ENCODE assay signal across 9 cellular contexts in genomic region chrX:79161655-79162054, GRCh38. TPM values are rescaled to one million over a fixed set of nuclear protein-coding genes. Genes with fewer than 3 reads are reported as not detected.
DNase-seq lines count a peak whose midpoint lies in the region; ATAC-seq, FAIRE-seq and TF ChIP-seq lines count a peak whose summit lies in the region.
"Had no signal": no experiment of that assay in that cellular context is flagged by ENCODE, and none has a peak within 500 bp of the region (broad histone marks: within the 10 kb centered on the region; RNA-seq: fewer than 3 reads in every experiment).

No MANE protein-coding gene starts in this region.

- peak overlapping the region in 6 of 11 experiments; percentile 22 to 54 (median 37); a peak in 10 of 22 replicates for H3K27ac ChIP-seq in BLaER1 treated with 17β-estradiol and CSF1 and Interleukin-3, amounts not matched to agents 10 nM and 100 nM

- peak overlapping the region; percentile 35 to 74 (median 46); a peak in 21 of 22 replicates for H3K4me2 ChIP-seq in BLaER1 treated with 17β-estradiol and CSF1 and Interleukin-3, amounts not matched to agents 10 nM and 100 nM

- BruUV-seq in Calu3 (replicated peaks; lab: Mats Ljungman, UMichigan) = no TSS peak

- H3K4me3 Mint-ChIP-seq in activated CD4-positive, alpha-beta memory T cell treated with anti-CD3 and anti-CD28 coated beads for 36 hours = peak overlapping the region; percentile 81
- H3K4me3 Mint-ChIP-seq in Calu3 (ENCODE audit: low read depth, unreplicated experiment) = no peak overlapping the region

- H3K27ac Mint-ChIP-seq in activated CD4-positive, alpha-beta memory T cell treated with anti-CD3 and anti-CD28 coated beads for 36 hours = peak overlapping the region; percentile 98
- no peak overlapping the region for H3K27ac Mint-ChIP-seq in Calu3 (ENCODE audit: unreplicated experiment)

- TF ChIP-seq CTCF in Calu3 (IDR thresholded peaks at IDR 0.05; ENCODE audit: unreplicated experiment) = no peak

- peaks cover 19% of the 10 kb centered on the region for H3K36me3 Mint-ChIP-seq in activated CD4-positive, alpha-beta memory T cell treated with anti-CD3 and anti-CD28 coated beads for 36 hours
- no peaks in the 10 kb centered on the region for H3K36me3 Mint-ChIP-seq in Calu3 (ENCODE audit: insufficient read depth, unreplicated experiment)

- ATAC-seq in GM19043 (IDR thresholded peaks at IDR 0.05; ENCODE audit: low read depth, unreplicated experiment) (peak; percentile 81), HG03280 (IDR thresholded peaks at IDR 0.05; ENCODE audit: unreplicated experiment) (peak; percentile 69)
- peak; percentile 89 for ATAC-seq in stimulated activated naive CD8-positive, alpha-beta T cell treated with anti-CD3 and anti-CD28 coated beads, Interleukin-15, Interleukin-2, amounts not matched to agents 100 U/mL and 50 U/mL, for 24 hours

- CTCF ChIA-PET in activated CD4-positive, alpha-beta memory T cell treated with anti-CD3 and anti-CD28 coated beads for 36 hours (lab: Charles Lee) = interaction anchor here (1.3 kb wide), 1 partner anchor 19 kb away, joined by 4 read pairs; no protein-coding TSS in a partner anchor
- CTCF ChIA-PET in Calu3 (lab: Charles Lee) = no interaction called here

- H3K4me1 Mint-ChIP-seq in activated CD4-positive, alpha-beta memory T cell treated with anti-CD3 and anti-CD28 coated beads for 36 hours (ENCODE audit: low read depth) = peaks cover 55% of the 10 kb centered on the region
- H3K4me1 Mint-ChIP-seq in Calu3 (ENCODE audit: low read depth, unreplicated experiment) = no peaks in the 10 kb centered on the region

- H3K4me3 ChIP-seq in BLaER1 treated with 17β-estradiol and CSF1 and Interleukin-3, amounts not matched to agents 10 nM and 100 nM = peak overlapping the region in 1 of 10 experiments; percentile 8; a peak in 1 of 20 replicates

- H3K9ac ChIP-seq in BLaER1 treated with 17β-estradiol and CSF1 and Interleukin-3, amounts not matched to agents 10 nM and 100 nM = no peak overlapping the region

- H3K9me3 ChIP-seq in BLaER1 treated with 17β-estradiol and CSF1 and Interleukin-3, amounts not matched to agents 10 nM and 100 nM (replicated peaks in 1 of 11) = no peaks in the 10 kb centered on the region; a peak in 1 of 22 replicates

- peaks cover 6 to 20% (median 10%) of the 10 kb centered on the region in 10 experiments; a peak in 12 of 20 replicates for H3K4me1 ChIP-seq in BLaER1 treated with 17β-estradiol and CSF1 and Interleukin-3, amounts not matched to agents 10 nM and 100 nM

- FAIRE-seq in GM12892 (lab: Jason Lieb, UNC) = no peak

- TF ChIP-seq POLR2A in GM12892 (IDR thresholded peaks at IDR 0.05; ENCODE audit: low read depth, low read length) = no peak

- POLR2A ChIA-PET in activated CD4-positive, alpha-beta memory T cell treated with anti-CD3 and anti-CD28 coated beads for 36 hours (lab: Charles Lee) = interaction anchor here (1.0 to 1.9 kb wide), 7 partner anchors 8 to 217 kb away, joined by 3 to 8 read pairs (median 3); partner anchors contain the start of gene P2RY10

- DNase-seq in activated CD4-positive, alpha-beta memory T cell treated with anti-CD3 and anti-CD28 coated beads for 36 hours = peak; percentile 50
- no peak for DNase-seq in stimulated activated naive CD8-positive, alpha-beta T cell treated with anti-CD3 and anti-CD28 coated beads, Interleukin-15, Interleukin-2, amounts not matched to agents 100 U/mL and 50 U/mL, for 24 hours
- DNase-seq in GM12892 (ENCODE audit: insufficient read length) (no peak), Calu3 (no peak), ureter (ENCODE audit: low spot score) (no peak)

- H4K20me1 ChIP-seq in BLaER1 treated with 17β-estradiol and CSF1 and Interleukin-3, amounts not matched to agents 10 nM and 100 nM = no peaks in the 10 kb centered on the region; a peak in 1 of 22 replicates

- H3K27me3 Mint-ChIP-seq in activated CD4-positive, alpha-beta memory T cell treated with anti-CD3 and anti-CD28 coated beads for 36 hours = no peaks in the 10 kb centered on the region
- H3K27me3 Mint-ChIP-seq in Calu3 (ENCODE audit: unreplicated experiment) = no peaks in the 10 kb centered on the region

- H3K36me3 ChIP-seq in BLaER1 treated with 17β-estradiol and CSF1 and Interleukin-3, amounts not matched to agents 10 nM and 100 nM = no peaks in the 10 kb centered on the region

- peaks cover 88 to 100% (median 100%) of the 10 kb centered on the region in 11 experiments for H3K27me3 ChIP-seq in BLaER1 treated with 17β-estradiol and CSF1 and Interleukin-3, amounts not matched to agents 10 nM and 100 nM

- H3K9me3 Mint-ChIP-seq in activated CD4-positive, alpha-beta memory T cell treated with anti-CD3 and anti-CD28 coated beads for 36 hours = no peaks in the 10 kb centered on the region
- no peaks in the 10 kb centered on the region for H3K9me3 Mint-ChIP-seq in Calu3 (ENCODE audit: low read depth, unreplicated experiment)

- intact Hi-C loops in activated CD4-positive, alpha-beta memory T cell treated with anti-CD3 and anti-CD28 coated beads for 36 hours (cut with micrococcal nuclease) = loop anchor here (2.0 to 10.0 kb wide), 3 partner anchors 97 to 837 kb away; partner anchors contain the start of genes CYSLTR1 and ITM2A
- intact Hi-C loops in Calu3 (cut with micrococcal nuclease; ENCODE audit: unreplicated experiment) = no loop called here

RNA-seq across cellular contexts. Expression of gene GPR174, which starts 17.2 kb away (rescaled TPM):
- total RNA-seq in activated CD4-positive, alpha-beta memory T cell treated with anti-CD3 and anti-CD28 coated beads for 36 hours = 10 to 100 TPM; 14.7 to 14.8 TPM
- polyA plus RNA-seq in GM12892 (2012; ENCODE audit: missing spikeins) = 5.4 TPM
- total RNA-seq in Calu3 (2022) (not detected in 2 replicates), ureter (1.4 TPM)
- total RNA-seq: myocyte had no signal
